In genomic region chr3:20201141-20201540, GRCh38 we compare ENCODE assay signal across 33 cellular contexts. TPM values are rescaled to one million over a fixed set of nuclear protein-coding genes. Genes with fewer than 3 reads are reported as not detected.
A peak's percentile ranks its signal among the peaks of the same experiment; 100 is the strongest.
DNase-seq lines count a peak whose midpoint lies in the region; ATAC-seq, FAIRE-seq and TF ChIP-seq lines count a peak whose summit lies in the region.
"Had no signal": no experiment of that assay in that cellular context is flagged by ENCODE, and none has a peak within 500 bp of the region (broad histone marks: within the 10 kb centered on the region; RNA-seq: fewer than 3 reads in every experiment).

No MANE protein-coding gene starts in this region.

- no peaks in the 10 kb centered on the region for H3K4me1 ChIP-seq in left lung
- peaks cover 13% of the 10 kb centered on the region for H3K4me1 ChIP-seq in ovary (ENCODE audit: insufficient read depth)
- H3K4me1 ChIP-seq: A549; BE2C; BLaER1; BLaER1 treated with 17β-estradiol and CSF1 and Interleukin-3, amounts not matched to agents 10 nM and 100 nM had no signal

- TF ChIP-seq EP300 in ovary (IDR thresholded peaks at IDR 0.05): no peak

- no peaks in the 10 kb centered on the region for H3K36me3 ChIP-seq in left lung
- H3K36me3 ChIP-seq in ovary: no peaks in the 10 kb centered on the region
- H3K36me3 ChIP-seq: BE2C; BLaER1; BLaER1 treated with 17β-estradiol and CSF1 and Interleukin-3, amounts not matched to agents 10 nM and 100 nM had no signal

- intact Hi-C loops in left lung (cut with DNase I): no loop called here
- intact Hi-C loops in ovary (cut with DNase I): no loop called here

- H3K4me3 ChIP-seq in left lung (no peak overlapping the region), ovary (no peak overlapping the region)
- H3K4me3 ChIP-seq: A549; BLaER1; BLaER1 treated with 17β-estradiol and CSF1 and Interleukin-3, amounts not matched to agents 10 nM and 100 nM had no signal

- FAIRE-seq in GM12891 (lab: Jason Lieb, UNC): peak; percentile 33
- FAIRE-seq: A204.1, A549, D721Med had no signal

- H3K27me3 ChIP-seq in left lung (no peaks in the 10 kb centered on the region), ovary (no peaks in the 10 kb centered on the region)
- H3K27me3 ChIP-seq: BE2C; BLaER1; BLaER1 treated with 17β-estradiol and CSF1 and Interleukin-3, amounts not matched to agents 10 nM and 100 nM had no signal

- H3K27ac ChIP-seq in left lung (no peak overlapping the region), ovary (peak overlapping the region in 1 of 2 donors; percentile 66)
- H3K27ac ChIP-seq: 22Rv1; A549; BLaER1; BLaER1 treated with 17β-estradiol and CSF1 and Interleukin-3, amounts not matched to agents 10 nM and 100 nM; C4-2B had no signal

- TF ChIP-seq CTCF in left lung (IDR thresholded peaks at IDR 0.05): no peak
- no peak for TF ChIP-seq CTCF in ovary (IDR thresholded peaks at IDR 0.05)

- H3K9me3 ChIP-seq in left lung (peaks cover 0 to 3% of the 10 kb centered on the region in 2 donors), ovary (no peaks in the 10 kb centered on the region)
- H3K9me3 ChIP-seq: A549, BE2C, Caco-2 had no signal

- ATAC-seq in left lung (peak; percentile 45), SK-N-SH treated with all-trans-retinoic acid at 6 μM for 48 hours (no peak), GM18511 (IDR thresholded peaks at IDR 0.05; ENCODE audit: unreplicated experiment) (no peak)
- ATAC-seq: A549; CD8-positive, alpha-beta T cell had no signal

- TF ChIP-seq POLR2A in GM12891 (IDR thresholded peaks at IDR 0.05; ENCODE audit: low read depth, low read length): no peak
- TF ChIP-seq POLR2A in ovary (IDR thresholded peaks at IDR 0.05): no peak

- no peak for DNase-seq in GM12891 (ENCODE audit: insufficient read length, low spot score)
- DNase-seq in left lung: no peak
- DNase-seq in ovary: peak; percentile 36 to 60 (median 54)
- DNase-seq in NCI-H748 (lab: John Stamatoyannopoulos, UW; ENCODE audit: unreplicated experiment): no peak
- DNase-seq: 8988T; ACHN; AML-193; BE2C; C1 segment of cervical spinal cord; Caco-2; Calu3; CD4-positive, alpha-beta memory T cell; CD4-positive, alpha-beta T cell; CD4-positive, CD25-positive, alpha-beta regulatory T cell; CD8-positive, alpha-beta memory T cell; CD8-positive, alpha-beta T cell; COR-L47; DMS 273 treated with DMSO at 0.1 percent for 48 hours; DMS153; DMS53; DMS79; DMS79 treated with DMSO at 0.1 percent for 48 hours; DND-41; EL had no signal

TF ChIP-seq in GM12891, 5 proteins besides CTCF, POLR2A, EP300 and RAD21:
- TF ChIP-seq SPI1 (IDR thresholded peaks at IDR 0.05; ENCODE audit: low read depth, low read length) (no peak), POLR2AphosphoS5 (IDR thresholded peaks at IDR 0.05; ENCODE audit: low read depth, low read length) (no peak), TAF1 (IDR thresholded peaks at IDR 0.05; ENCODE audit: low read depth, low read length) (no peak), POU2F2 (IDR thresholded peaks at IDR 0.05; ENCODE audit: low read depth, low read length) (no peak), PAX5 (IDR thresholded peaks at IDR 0.05; ENCODE audit: insufficient read depth, low read length, severe bottlenecking) (no peak)

TF ChIP-seq in SK-N-SH treated with all-trans-retinoic acid at 6 μM for 48 hours, 23 proteins besides CTCF, POLR2A, EP300 and RAD21:
- TF ChIP-seq PPARA (CRISPR knock-in tag; IDR thresholded peaks at IDR 0.05; ENCODE audit: borderline replicate concordance) (no peak), CREB5 (CRISPR knock-in tag; IDR thresholded peaks at IDR 0.05; ENCODE audit: low read depth) (no peak), ZC3H10 (CRISPR knock-in tag; IDR thresholded peaks at IDR 0.05) (no peak), BACH2 (CRISPR knock-in tag; IDR thresholded peaks at IDR 0.05; ENCODE audit: borderline replicate concordance) (no peak), CSRNP3 (CRISPR knock-in tag; IDR thresholded peaks at IDR 0.05) (no peak), CSDC2 (CRISPR knock-in tag; IDR thresholded peaks at IDR 0.05) (no peak), ZFP3 (CRISPR knock-in tag; IDR thresholded peaks at IDR 0.05) (no peak), OSR1 (CRISPR knock-in tag; IDR thresholded peaks at IDR 0.05) (no peak), ZNF70 (CRISPR knock-in tag; IDR thresholded peaks at IDR 0.05) (no peak), TOX (CRISPR knock-in tag; IDR thresholded peaks at IDR 0.05; ENCODE audit: borderline replicate concordance) (no peak), ZNF565 (CRISPR knock-in tag; conservative IDR thresholded peaks at IDR 0.05; ENCODE audit: low read depth) (no peak), ARNTL (CRISPR knock-in tag; IDR thresholded peaks at IDR 0.05; ENCODE audit: borderline replicate concordance, low read depth) (no peak), ZFP30 (CRISPR knock-in tag; IDR thresholded peaks at IDR 0.05) (no peak)

RNA-seq across cellular contexts. Expression of gene SGO1, which starts 15.1 kb away (rescaled TPM):
- 7.4 TPM for polyA plus RNA-seq in GM12891 (2012; ENCODE audit: low read depth, missing spikeins)
- total RNA-seq in left lung: 1 to 10 TPM; 2.7 to 3.3 TPM
- total RNA-seq in ovary: 1 to 10 TPM in 2 of 7 donors, under 1 TPM in 5; 0.10 to 1.2 (median 0.33) TPM
- under 1 TPM; 0.19 to 0.58 TPM for polyA plus RNA-seq in ovary
- total RNA-seq: CD4-positive, alpha-beta T cell had no signal

Comparison
In these comparisons a context has a peak if more than half of its experiments do, and no peak if none do; other contexts are left out.
1. DNase-seq: peak in ovary (5 of 5); none in GM12891 (single experiment), left lung (0 of 2) and NCI-H748 (single experiment).